Comparison of ENCODE assay signal across 11 cellular contexts in the genomic region with DNA sequence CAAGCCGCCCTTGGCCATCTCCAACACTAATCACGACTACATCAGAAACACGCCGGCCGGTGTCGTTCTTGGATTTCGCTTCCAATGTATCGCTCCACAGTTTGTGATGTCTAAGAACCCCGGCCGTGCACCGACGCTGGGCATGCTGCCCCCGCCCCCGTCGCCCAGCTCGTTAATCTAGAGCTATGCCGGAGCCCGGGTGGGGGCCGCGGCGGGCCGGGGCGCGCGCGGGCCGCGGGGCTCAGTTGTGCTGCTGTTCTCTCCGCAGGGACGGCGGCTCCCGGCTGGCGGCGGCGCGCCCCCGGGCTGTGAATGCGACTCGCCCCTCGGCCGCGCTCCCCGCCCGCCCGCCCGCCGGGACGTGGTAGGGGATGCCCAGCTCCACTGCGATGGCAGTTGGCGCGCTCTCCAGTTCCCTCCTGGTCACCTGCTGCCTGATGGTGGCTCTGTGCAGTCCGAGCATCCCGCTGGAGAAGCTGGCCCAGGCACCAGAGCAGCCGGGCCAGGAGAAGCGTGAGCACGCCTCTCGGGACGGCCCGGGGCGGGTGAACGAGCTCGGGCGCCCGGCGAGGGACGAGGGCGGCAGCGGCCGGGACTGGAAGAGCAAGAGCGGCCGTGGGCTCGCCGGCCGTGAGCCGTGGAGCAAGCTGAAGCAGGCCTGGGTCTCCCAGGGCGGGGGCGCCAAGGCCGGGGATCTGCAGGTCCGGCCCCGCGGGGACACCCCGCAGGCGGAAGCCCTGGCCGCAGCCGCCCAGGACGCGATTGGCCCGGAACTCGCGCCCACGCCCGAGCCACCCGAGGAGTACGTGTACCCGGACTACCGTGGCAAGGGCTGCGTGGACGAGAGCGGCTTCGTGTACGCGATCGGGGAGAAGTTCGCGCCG. TPM values are rescaled to one million over a fixed set of nuclear protein-coding genes. Genes with fewer than 3 reads are reported as not detected.
DNase-seq lines count a peak whose midpoint lies in the region; FAIRE-seq and TF ChIP-seq lines count a peak whose summit lies in the region.
"Had no signal": no experiment of that assay in that cellular context is flagged by ENCODE, and none has a peak within 500 bp of the region (broad histone marks: within the 10 kb centered on the region; RNA-seq: fewer than 3 reads in every experiment).

No MANE protein-coding gene starts in this region.

- peak overlapping the region; percentile 37 for H3K4me3 ChIP-seq in astrocyte of the cerebellum (ENCODE audit: low read depth, low read length)
- peak overlapping the region in 3 of 4 donors; percentile 36 to 54 (median 49) for H3K4me3 ChIP-seq in sigmoid colon

- no peaks in the 10 kb centered on the region for H3K9me3 ChIP-seq in sigmoid colon

- peaks cover 26 to 56% (median 37%) of the 10 kb centered on the region in 3 donors for H3K27me3 ChIP-seq in sigmoid colon

- TF ChIP-seq POLR2A in GM12892 (IDR thresholded peaks at IDR 0.05; ENCODE audit: low read depth, low read length) (no peak), sigmoid colon (IDR thresholded peaks at IDR 0.05) (no peak)

- intact Hi-C loops in sigmoid colon (cut with DNase I), result no loop called here

- WGBS in sigmoid colon, 2 donors, result 1 to 2% methylated on average over 106 of the region's 106 CpGs

- peak; percentile 26 for DNase-seq in GM12892 (ENCODE audit: insufficient read length)
- no peak for DNase-seq in astrocyte of the cerebellum (ENCODE audit: low read depth)
- DNase-seq in iPS-NIHi7 (ENCODE audit: extremely low spot score), result peak; percentile 24
- DNase-seq in sigmoid colon, result no peak
- DNase-seq in LoVo (ENCODE audit: low spot score), result no peak
- no peak for DNase-seq in DMS114 treated with DMSO at 0.1 percent for 48 hours (lab: John Stamatoyannopoulos, UW; ENCODE audit: unreplicated experiment)
- no peak for DNase-seq in NCI-H1694 (lab: John Stamatoyannopoulos, UW)
- no peak for DNase-seq in SK-N-DZ (ENCODE audit: low spot score)
- DNase-seq: activated CD8-positive, alpha-beta T cell treated with anti-CD3 and anti-CD28 coated beads, Interleukin-2, amount 10 ng/mL, durations not matched to agents 7 days and 5 days had no signal

- H3K36me3 ChIP-seq in sigmoid colon, result no peaks in the 10 kb centered on the region

- H3K4me1 ChIP-seq in sigmoid colon, result peaks cover 0 to 32% (median 30%) of the 10 kb centered on the region in 4 donors

- in situ Hi-C loops in astrocyte of the cerebellum (cut with HindIII; ENCODE audit: low sequenced_read_pairs), result no loop called here

- no peak overlapping the region for H3K27ac ChIP-seq in sigmoid colon

- no peak for TF ChIP-seq EP300 in sigmoid colon (IDR thresholded peaks at IDR 0.05)

- TF ChIP-seq CTCF in astrocyte of the cerebellum (IDR thresholded peaks at IDR 0.05; ENCODE audit: low read depth, low read length, missing control alignments), result no peak
- no peak for TF ChIP-seq CTCF in sigmoid colon (IDR thresholded peaks at IDR 0.05)

- no peak for FAIRE-seq in GM12892 (lab: Jason Lieb, UNC)
- FAIRE-seq: G401.6 had no signal

RNA-seq across cellular contexts. Expression of a gene that starts 1.9 kb away (rescaled TPM):
- polyA plus RNA-seq in GM12892 (2012; ENCODE audit: missing spikeins), result not detected
- under 1 TPM in 3 of 4 donors, not detected in 1; under 0.01 to 0.14 (median under 0.01) TPM for total RNA-seq in sigmoid colon
- polyA plus RNA-seq in sigmoid colon, result under 1 TPM; under 0.01 to 0.03 (median under 0.01) TPM
- not detected in 2 replicates for polyA plus RNA-seq in SK-N-DZ (2014; cell fraction: cytosol; rRNA removed)
- polyA plus RNA-seq in SK-N-DZ (2014; cell fraction: nucleus; rRNA removed), result not detected in 2 replicates
- total RNA-seq: activated CD8-positive, alpha-beta T cell treated with anti-CD3 and anti-CD28 coated beads, Interleukin-2, amount 10 ng/mL, durations not matched to agents 7 days and 5 days; dermis microvascular lymphatic vessel endothelial cell had no signal

Comparison
In these comparisons a context has a peak if more than half of its experiments do, and no peak if none do; other contexts are left out.
1. DNase-seq: peak in GM12892 (single experiment) and iPS-NIHi7 (single experiment); none in astrocyte of the cerebellum (single experiment), sigmoid colon (single experiment), LoVo (single experiment), DMS114 treated with DMSO at 0.1 percent for 48 hours (single experiment), NCI-H1694 (single experiment) and SK-N-DZ (single experiment).